Comparison of ENCODE assay signal across 1 cellular context in genomic region chr2:43142921-43143438, GRCh38.
TF ChIP-seq lines count a peak whose summit lies in the region.

No MANE protein-coding gene starts in this region.

TF ChIP-seq in HepG2, 621 proteins besides CTCF, POLR2A, EP300 and RAD21 (continued from another document and continues in another):
- TF ChIP-seq, protein P1, sequence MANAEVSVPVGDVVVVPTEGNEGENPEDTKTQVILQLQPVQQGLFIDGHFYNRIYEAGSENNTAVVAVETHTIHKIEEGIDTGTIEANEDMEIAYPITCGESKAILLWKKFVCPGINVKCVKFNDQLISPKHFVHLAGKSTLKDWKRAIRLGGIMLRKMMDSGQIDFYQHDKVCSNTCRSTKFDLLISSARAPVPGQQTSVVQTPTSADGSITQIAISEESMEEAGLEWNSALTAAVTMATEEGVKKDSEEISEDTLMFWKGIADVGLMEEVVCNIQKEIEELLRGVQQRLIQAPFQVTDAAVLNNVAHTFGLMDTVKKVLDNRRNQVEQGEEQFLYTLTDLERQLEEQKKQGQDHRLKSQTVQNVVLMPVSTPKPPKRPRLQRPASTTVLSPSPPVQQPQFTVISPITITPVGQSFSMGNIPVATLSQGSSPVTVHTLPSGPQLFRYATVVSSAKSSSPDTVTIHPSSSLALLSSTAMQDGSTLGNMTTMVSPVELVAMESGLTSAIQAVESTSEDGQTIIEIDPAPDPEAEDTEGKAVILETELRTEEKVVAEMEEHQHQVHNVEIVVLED (CRISPR knock-in tag; IDR thresholded peaks at IDR 0.05; ENCODE audit: borderline replicate concordance): no peak
- TF ChIP-seq ZBTB42 (CRISPR knock-in tag; IDR thresholded peaks at IDR 0.05) (no peak), KDM5A (IDR thresholded peaks at IDR 0.05; ENCODE audit: borderline replicate concordance, low read length) (no peak), ZNF720 (CRISPR knock-in tag; IDR thresholded peaks at IDR 0.05) (no peak), SIN3A (IDR thresholded peaks at IDR 0.05; ENCODE audit: borderline replicate concordance, low read depth, low read length) (no peak), DZIP1 (CRISPR knock-in tag; IDR thresholded peaks at IDR 0.05) (no peak), ZHX1 (CRISPR knock-in tag; IDR thresholded peaks at IDR 0.05; ENCODE audit: low read depth) (no peak), TBL1XR1 (IDR thresholded peaks at IDR 0.05; ENCODE audit: borderline replicate concordance, low read length, partially characterized antibody) (no peak), SYNCRIP (IDR thresholded peaks at IDR 0.05; ENCODE audit: insufficient read depth, low read depth, low read length) (no peak), TP53 (CRISPR knock-in tag; conservative IDR thresholded peaks at IDR 0.05) (no peak), MAFK (conservative IDR thresholded peaks at IDR 0.05 in 1 of 2, IDR thresholded peaks at IDR 0.05 in 1 of 2; ENCODE audit: low read length in 2 of 2) (peak in 1 of 2 experiments; percentile 37; a peak in 2 of 4 replicates), E2F2 (CRISPR knock-in tag; IDR thresholded peaks at IDR 0.05; ENCODE audit: borderline replicate concordance) (no peak), POGZ (CRISPR knock-in tag; IDR thresholded peaks at IDR 0.05) (peak; percentile 90), ZUFSP (CRISPR knock-in tag; IDR thresholded peaks at IDR 0.05; ENCODE audit: borderline replicate concordance) (no peak), ZBTB38 (CRISPR knock-in tag; IDR thresholded peaks at IDR 0.05) (0 out of 2 replicates have a peak, but pooled peaks have one; percentile 37), ATF7 (IDR thresholded peaks at IDR 0.05) (no peak), ATF7 (CRISPR knock-in tag; IDR thresholded peaks at IDR 0.05) (no peak), MLLT10 (CRISPR knock-in tag; IDR thresholded peaks at IDR 0.05) (no peak), NKX3-1 (CRISPR knock-in tag; IDR thresholded peaks at IDR 0.05) (no peak), ZNF75D (CRISPR knock-in tag; IDR thresholded peaks at IDR 0.05; ENCODE audit: borderline replicate concordance) (no peak), ZNF644 (CRISPR knock-in tag; IDR thresholded peaks at IDR 0.05; ENCODE audit: low read depth) (no peak), USF2 (IDR thresholded peaks at IDR 0.05; ENCODE audit: low read depth, low read length) (peak; percentile 79), USF2 (CRISPR knock-in tag; IDR thresholded peaks at IDR 0.05; ENCODE audit: borderline replicate concordance) (peak; percentile 91; the same call in 1 of the 2 replicates), ZNF839 (CRISPR knock-in tag; IDR thresholded peaks at IDR 0.05; ENCODE audit: borderline replicate concordance) (0 out of 2 replicates have a peak, but pooled peaks have one; percentile 24), GATA4 (IDR thresholded peaks at IDR 0.05; ENCODE audit: borderline replicate concordance, low read depth) (no peak), ZNF552 (CRISPR knock-in tag; IDR thresholded peaks at IDR 0.05; ENCODE audit: borderline replicate concordance) (no peak), PLRG1 (conservative IDR thresholded peaks at IDR 0.05) (no peak), FOXC1 (CRISPR knock-in tag; IDR thresholded peaks at IDR 0.05; ENCODE audit: borderline replicate concordance) (no peak), NPAS2 (CRISPR knock-in tag; IDR thresholded peaks at IDR 0.05; ENCODE audit: borderline replicate concordance) (no peak), DPF2 (CRISPR knock-in tag; IDR thresholded peaks at IDR 0.05; ENCODE audit: borderline replicate concordance, low read depth) (no peak), EHMT2 (IDR thresholded peaks at IDR 0.05; ENCODE audit: borderline replicate concordance, low read depth, low read length) (no peak), FOXK1 (CRISPR knock-in tag; IDR thresholded peaks at IDR 0.05; ENCODE audit: borderline replicate concordance, low read depth) (no peak), TAF1 (CRISPR knock-in tag; IDR thresholded peaks at IDR 0.05) (no peak), SALL2 (CRISPR knock-in tag; IDR thresholded peaks at IDR 0.05) (no peak), NRL (CRISPR knock-in tag; IDR thresholded peaks at IDR 0.05; ENCODE audit: borderline replicate concordance) (0 out of 2 replicates have a peak, but pooled peaks have one; percentile 36), ZNF34 (CRISPR knock-in tag; IDR thresholded peaks at IDR 0.05; ENCODE audit: borderline replicate concordance) (no peak), ZKSCAN5 (CRISPR knock-in tag; IDR thresholded peaks at IDR 0.05) (no peak)
- TF ChIP-seq, protein P2, sequence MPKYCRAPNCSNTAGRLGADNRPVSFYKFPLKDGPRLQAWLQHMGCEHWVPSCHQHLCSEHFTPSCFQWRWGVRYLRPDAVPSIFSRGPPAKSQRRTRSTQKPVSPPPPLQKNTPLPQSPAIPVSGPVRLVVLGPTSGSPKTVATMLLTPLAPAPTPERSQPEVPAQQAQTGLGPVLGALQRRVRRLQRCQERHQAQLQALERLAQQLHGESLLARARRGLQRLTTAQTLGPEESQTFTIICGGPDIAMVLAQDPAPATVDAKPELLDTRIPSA (CRISPR knock-in tag; IDR thresholded peaks at IDR 0.05; ENCODE audit: borderline replicate concordance): no peak
- TF ChIP-seq, protein P3, sequence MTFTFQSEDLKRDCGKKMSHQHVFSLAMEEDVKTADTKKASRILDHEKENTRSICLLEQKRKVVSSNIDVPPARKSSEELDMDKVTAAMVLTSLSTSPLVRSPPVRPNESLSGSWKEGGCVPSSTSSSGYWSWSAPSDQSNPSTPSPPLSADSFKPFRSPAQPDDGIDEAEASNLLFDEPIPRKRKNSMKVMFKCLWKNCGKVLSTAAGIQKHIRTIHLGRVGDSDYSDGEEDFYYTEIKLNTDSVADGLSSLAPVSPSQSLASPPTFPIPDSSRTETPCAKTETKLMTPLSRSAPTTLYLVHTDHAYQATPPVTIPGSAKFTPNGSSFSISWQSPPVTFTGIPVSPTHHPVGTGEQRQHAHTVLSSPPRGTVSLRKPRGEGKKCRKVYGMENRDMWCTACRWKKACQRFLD (CRISPR knock-in tag; IDR thresholded peaks at IDR 0.05; ENCODE audit: borderline replicate concordance): no peak
- TF ChIP-seq, protein P4, sequence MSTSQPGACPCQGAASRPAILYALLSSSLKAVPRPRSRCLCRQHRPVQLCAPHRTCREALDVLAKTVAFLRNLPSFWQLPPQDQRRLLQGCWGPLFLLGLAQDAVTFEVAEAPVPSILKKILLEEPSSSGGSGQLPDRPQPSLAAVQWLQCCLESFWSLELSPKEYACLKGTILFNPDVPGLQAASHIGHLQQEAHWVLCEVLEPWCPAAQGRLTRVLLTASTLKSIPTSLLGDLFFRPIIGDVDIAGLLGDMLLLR (CRISPR knock-in tag; IDR thresholded peaks at IDR 0.05): peak; percentile 44; the same call in 1 of the 2 replicates
- TF ChIP-seq, protein P5, sequence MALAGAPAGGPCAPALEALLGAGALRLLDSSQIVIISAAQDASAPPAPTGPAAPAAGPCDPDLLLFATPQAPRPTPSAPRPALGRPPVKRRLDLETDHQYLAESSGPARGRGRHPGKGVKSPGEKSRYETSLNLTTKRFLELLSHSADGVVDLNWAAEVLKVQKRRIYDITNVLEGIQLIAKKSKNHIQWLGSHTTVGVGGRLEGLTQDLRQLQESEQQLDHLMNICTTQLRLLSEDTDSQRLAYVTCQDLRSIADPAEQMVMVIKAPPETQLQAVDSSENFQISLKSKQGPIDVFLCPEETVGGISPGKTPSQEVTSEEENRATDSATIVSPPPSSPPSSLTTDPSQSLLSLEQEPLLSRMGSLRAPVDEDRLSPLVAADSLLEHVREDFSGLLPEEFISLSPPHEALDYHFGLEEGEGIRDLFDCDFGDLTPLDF (CRISPR knock-in tag; IDR thresholded peaks at IDR 0.05): no peak
- TF ChIP-seq, protein P6, sequence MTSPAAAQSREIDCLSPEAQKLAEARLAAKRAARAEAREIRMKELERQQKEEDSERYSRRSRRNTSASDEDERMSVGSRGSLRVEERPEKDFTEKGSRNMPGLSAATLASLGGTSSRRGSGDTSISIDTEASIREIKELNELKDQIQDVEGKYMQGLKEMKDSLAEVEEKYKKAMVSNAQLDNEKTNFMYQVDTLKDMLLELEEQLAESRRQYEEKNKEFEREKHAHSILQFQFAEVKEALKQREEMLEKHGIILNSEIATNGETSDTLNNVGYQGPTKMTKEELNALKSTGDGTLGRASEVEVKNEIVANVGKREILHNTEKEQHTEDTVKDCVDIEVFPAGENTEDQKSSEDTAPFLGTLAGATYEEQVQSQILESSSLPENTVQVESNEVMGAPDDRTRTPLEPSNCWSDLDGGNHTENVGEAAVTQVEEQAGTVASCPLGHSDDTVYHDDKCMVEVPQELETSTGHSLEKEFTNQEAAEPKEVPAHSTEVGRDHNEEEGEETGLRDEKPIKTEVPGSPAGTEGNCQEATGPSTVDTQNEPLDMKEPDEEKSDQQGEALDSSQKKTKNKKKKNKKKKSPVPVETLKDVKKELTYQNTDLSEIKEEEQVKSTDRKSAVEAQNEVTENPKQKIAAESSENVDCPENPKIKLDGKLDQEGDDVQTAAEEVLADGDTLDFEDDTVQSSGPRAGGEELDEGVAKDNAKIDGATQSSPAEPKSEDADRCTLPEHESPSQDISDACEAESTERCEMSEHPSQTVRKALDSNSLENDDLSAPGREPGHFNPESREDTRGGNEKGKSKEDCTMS (CRISPR knock-in tag; conservative IDR thresholded peaks at IDR 0.05): no peak
